Comparison of ENCODE assay signal across 17 cellular contexts in genomic region chr3:122301063-122301462, GRCh38.
DNase-seq lines count a peak whose midpoint lies in the region; ATAC-seq lines count a peak whose summit lies in the region.
"Had no signal": no experiment of that assay in that cellular context is flagged by ENCODE, and none has a peak within 500 bp of the region (broad histone marks: within the 10 kb centered on the region; RNA-seq: fewer than 3 reads in every experiment).

No MANE protein-coding gene starts in this region.

- H3K9me3 Mint-ChIP-seq in activated naive CD4-positive, alpha-beta T cell treated with anti-CD3 and anti-CD28 coated beads, Interleukin-2, amount 50 U/mL, for 24 hours, result no peaks in the 10 kb centered on the region
- H3K9me3 Mint-ChIP-seq in stimulated activated memory B cell treated with anti-CD40 and anti-IgM and Interleukin-4, amounts not matched to agents 10 μg/mL and 1 μg/mL and 100 μg/mL, for 72 hours, result peaks cover 2% of the 10 kb centered on the region
- H3K9me3 Mint-ChIP-seq: dendritic cell treated with granulocyte-macrophage colony-stimulating factor and Interleukin-4, amounts not matched to agents 40 ng/mL and 50 ng/mL, for 4 days had no signal

- no peaks in the 10 kb centered on the region for H3K36me3 Mint-ChIP-seq in activated naive CD4-positive, alpha-beta T cell treated with anti-CD3 and anti-CD28 coated beads, Interleukin-2, amount 50 U/mL, for 24 hours
- peaks cover 4% of the 10 kb centered on the region for H3K36me3 Mint-ChIP-seq in stimulated activated memory B cell treated with anti-CD40 and anti-IgM and Interleukin-4, amounts not matched to agents 10 μg/mL and 1 μg/mL and 100 μg/mL, for 72 hours

- DNase-seq in activated naive CD4-positive, alpha-beta T cell treated with anti-CD3 and anti-CD28 coated beads, Interleukin-2, amount 50 U/mL, for 16 hours, result no peak
- DNase-seq in HuH-7 (ENCODE audit: low spot score) (no peak), hippocampal formation (lab: John Stamatoyannopoulos, UW) (no peak)
- no peak for DNase-seq in activated effector memory CD4-positive, alpha-beta T cell treated with anti-CD3 and anti-CD28 coated beads, Interleukin-2, amount 50 U/mL, for 16 hours
- DNase-seq: activated CD4-positive, alpha-beta T cell treated with anti-CD3 and anti-CD28 coated beads, Interleukin-2, amount 50 U/mL, for 48 hours; CD4-positive, alpha-beta T cell; left lung; NCI-H1436; NCI-H524; psoas muscle; T-helper 9 cell had no signal

- peaks cover 14% of the 10 kb centered on the region for H3K4me1 Mint-ChIP-seq in activated naive CD4-positive, alpha-beta T cell treated with anti-CD3 and anti-CD28 coated beads, Interleukin-2, amount 50 U/mL, for 24 hours
- peaks cover 30% of the 10 kb centered on the region for H3K4me1 Mint-ChIP-seq in stimulated activated memory B cell treated with anti-CD40 and anti-IgM and Interleukin-4, amounts not matched to agents 10 μg/mL and 1 μg/mL and 100 μg/mL, for 72 hours

- no peak overlapping the region for H3K4me3 Mint-ChIP-seq in activated naive CD4-positive, alpha-beta T cell treated with anti-CD3 and anti-CD28 coated beads, Interleukin-2, amount 50 U/mL, for 24 hours
- H3K4me3 Mint-ChIP-seq in stimulated activated memory B cell treated with anti-CD40 and anti-IgM and Interleukin-4, amounts not matched to agents 10 μg/mL and 1 μg/mL and 100 μg/mL, for 72 hours, result no peak overlapping the region
- H3K4me3 Mint-ChIP-seq: CD4-positive, alpha-beta T cell; dendritic cell treated with granulocyte-macrophage colony-stimulating factor and Interleukin-4, amounts not matched to agents 40 ng/mL and 50 ng/mL, for 4 days had no signal

- ATAC-seq in HG02798 (IDR thresholded peaks at IDR 0.05; ENCODE audit: poor library complexity, unreplicated experiment) (peak; percentile 67), HG03521 (IDR thresholded peaks at IDR 0.05; ENCODE audit: unreplicated experiment) (peak; percentile 50)
- ATAC-seq in stimulated activated memory B cell treated with anti-CD40 and anti-IgM and Interleukin-4, amounts not matched to agents 10 μg/mL and 1 μg/mL and 100 μg/mL, for 72 hours, result peak; percentile 46
- ATAC-seq: HepG2, left lung, psoas muscle had no signal

- peak overlapping the region; percentile 5 for H3K27ac Mint-ChIP-seq in activated naive CD4-positive, alpha-beta T cell treated with anti-CD3 and anti-CD28 coated beads, Interleukin-2, amount 50 U/mL, for 24 hours
- peak overlapping the region; percentile 27 for H3K27ac Mint-ChIP-seq in stimulated activated memory B cell treated with anti-CD40 and anti-IgM and Interleukin-4, amounts not matched to agents 10 μg/mL and 1 μg/mL and 100 μg/mL, for 72 hours
- H3K27ac Mint-ChIP-seq: CD4-positive, alpha-beta T cell; dendritic cell treated with granulocyte-macrophage colony-stimulating factor and Interleukin-4, amounts not matched to agents 40 ng/mL and 50 ng/mL, for 4 days had no signal

- no peaks in the 10 kb centered on the region for H3K27me3 Mint-ChIP-seq in activated naive CD4-positive, alpha-beta T cell treated with anti-CD3 and anti-CD28 coated beads, Interleukin-2, amount 50 U/mL, for 24 hours
- H3K27me3 Mint-ChIP-seq in stimulated activated memory B cell treated with anti-CD40 and anti-IgM and Interleukin-4, amounts not matched to agents 10 μg/mL and 1 μg/mL and 100 μg/mL, for 72 hours, result no peaks in the 10 kb centered on the region
- H3K27me3 Mint-ChIP-seq: CD4-positive, alpha-beta T cell; dendritic cell treated with granulocyte-macrophage colony-stimulating factor and Interleukin-4, amounts not matched to agents 40 ng/mL and 50 ng/mL, for 4 days had no signal
